ENCODE assay signal across 10 cellular contexts in the genomic region with DNA sequence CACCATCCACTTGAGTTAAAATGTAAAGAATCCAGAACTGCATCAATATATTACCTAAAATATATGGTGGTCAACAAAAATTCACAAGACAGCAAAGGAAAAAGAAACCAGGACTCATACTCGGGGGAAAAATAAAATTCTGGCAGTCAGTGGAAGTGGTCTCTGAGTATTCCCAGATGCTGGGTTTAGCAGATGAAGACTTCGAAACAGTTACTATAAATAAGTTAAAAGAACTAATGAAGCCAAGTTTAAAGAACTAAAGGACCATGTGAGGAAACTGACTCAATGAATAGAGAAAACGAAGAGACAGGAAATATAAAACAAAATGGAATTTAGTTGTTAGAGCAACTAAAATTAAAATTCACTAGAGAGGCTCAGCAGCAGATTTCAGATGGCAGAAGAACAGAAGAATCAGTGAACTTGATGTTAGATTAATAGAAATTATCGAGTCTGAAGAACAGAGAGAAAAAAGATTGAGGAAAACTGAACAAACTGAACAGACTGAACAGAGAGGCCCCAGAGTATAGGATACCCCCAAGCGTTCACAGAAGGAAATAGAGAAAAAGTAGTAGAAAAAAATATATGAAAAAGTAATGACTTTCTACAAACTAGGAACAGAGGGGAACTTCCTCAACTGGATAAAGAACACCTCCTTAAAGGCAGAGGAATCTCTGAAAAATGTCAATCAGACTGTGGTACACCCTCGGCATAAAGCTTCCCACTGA. TPM values are rescaled to one million over a fixed set of nuclear protein-coding genes. Genes with fewer than 3 reads are reported as not detected.
A peak's percentile ranks its signal among the peaks of the same experiment; 100 is the strongest.
DNase-seq lines count a peak whose midpoint lies in the region; ATAC-seq lines count a peak whose summit lies in the region.
"Had no signal": no experiment of that assay in that cellular context is flagged by ENCODE, and none has a peak within 500 bp of the region (broad histone marks: within the 10 kb centered on the region; RNA-seq: fewer than 3 reads in every experiment).

No MANE protein-coding gene starts in this region.

- H3K23ac ChIP-seq in neuronal stem cell (ENCODE audit: low read depth, low read length, poor library complexity) = no peak overlapping the region

- H2AK5ac ChIP-seq in neuronal stem cell (ENCODE audit: low read depth, low read length) = no peak overlapping the region

- H3K79me2 ChIP-seq in GM23248 (ENCODE audit: insufficient read depth) = no peaks in the 10 kb centered on the region

- no peaks in the 10 kb centered on the region for H3K79me1 ChIP-seq in neuronal stem cell (ENCODE audit: low read depth, low read length)

- H2AFZ ChIP-seq in GM23248 (peak overlapping the region; percentile 12; the same call in 1 of the 2 replicates), neuronal stem cell (ENCODE audit: low read length) (no peak overlapping the region)

- H2BK120ac ChIP-seq in neuronal stem cell (ENCODE audit: low read depth, low read length) = no peak overlapping the region

- H4K91ac ChIP-seq in neuronal stem cell (ENCODE audit: low read depth, low read length, poor library complexity) = no peak overlapping the region

- H3K27me3 ChIP-seq in GM23248 (replicated peaks; ENCODE audit: insufficient read depth) = no peaks in the 10 kb centered on the region
- no peaks in the 10 kb centered on the region for H3K27me3 ChIP-seq in neuronal stem cell (ENCODE audit: control insufficient read depth in 3 of 3, insufficient read depth in 3 of 3, low read depth in 1 of 3, low read length in 3 of 3)

- peak overlapping the region; percentile 97 for H3K27ac Mint-ChIP-seq in activated naive CD8-positive, alpha-beta T cell
- H3K27ac Mint-ChIP-seq in immature natural killer cell = peak overlapping the region; percentile 5 to 83 (median 36)

- 18 to 22% methylated on average over 6 of the region's 6 CpGs for WGBS in GM23248 (ENCODE audit: low coverage in 1 of 2, low lambda C conversion rate in 2 of 2, missing lambda C conversion rate in 2 of 2), 2 experiments
- no CpG with 5 or more reads among the region's 6 CpGs for WGBS in neuronal stem cell (ENCODE audit: extremely low coverage in 2 of 2, insufficient read length in 2 of 2, insufficient replicate concordance in 1 of 2), 2 donors

- H3K4me2 ChIP-seq in GM23248 (ENCODE audit: unreplicated experiment) = no peak overlapping the region
- H3K4me2 ChIP-seq in neuronal stem cell (ENCODE audit: insufficient read depth, low read length, poor library complexity, severe bottlenecking) = no peak overlapping the region

- H3K9ac ChIP-seq in GM23248 (no peak overlapping the region), neuronal stem cell (ENCODE audit: low read depth, low read length, poor library complexity) (no peak overlapping the region)

- H4K8ac ChIP-seq in neuronal stem cell (ENCODE audit: low read depth, low read length) = no peak overlapping the region

- H3K14ac ChIP-seq in neuronal stem cell (ENCODE audit: low read length) = no peak overlapping the region

- H3K9me2 ChIP-seq in GM23248 (ENCODE audit: insufficient read depth) = no peaks in the 10 kb centered on the region

- no peaks in the 10 kb centered on the region for H3K9me3 Mint-ChIP-seq in activated naive CD8-positive, alpha-beta T cell (ENCODE audit: low read depth)
- H3K9me3 Mint-ChIP-seq in immature natural killer cell = no peaks in the 10 kb centered on the region
- H3K9me3 Mint-ChIP-seq: WTC11 had no signal

- H3K36me3 Mint-ChIP-seq in activated naive CD8-positive, alpha-beta T cell = peaks cover 11% of the 10 kb centered on the region
- peaks cover 0 to 6% (median 0%) of the 10 kb centered on the region in 3 donors for H3K36me3 Mint-ChIP-seq in immature natural killer cell
- H3K36me3 Mint-ChIP-seq: WTC11 had no signal

- no peaks in the 10 kb centered on the region for H3K36me3 ChIP-seq in GM23248 (ENCODE audit: low read depth)
- no peaks in the 10 kb centered on the region for H3K36me3 ChIP-seq in neuronal stem cell (replicated peaks in 1 of 2; ENCODE audit: control insufficient read depth in 2 of 2, insufficient read depth in 2 of 2, low read length in 2 of 2)

- ATAC-seq in GM21526 (IDR thresholded peaks at IDR 0.05; ENCODE audit: low FRiP score, unreplicated experiment) = no peak
- ATAC-seq in GM18511 (IDR thresholded peaks at IDR 0.05; ENCODE audit: unreplicated experiment) = no peak
- ATAC-seq: WTC11 had no signal

- peaks cover 77% of the 10 kb centered on the region for H3K4me1 Mint-ChIP-seq in activated naive CD8-positive, alpha-beta T cell (ENCODE audit: low read depth)
- H3K4me1 Mint-ChIP-seq in immature natural killer cell = peaks cover 54 to 62% of the 10 kb centered on the region in 2 donors
- H3K4me1 Mint-ChIP-seq: WTC11 had no signal

- peak overlapping the region; percentile 81 for H3K4me3 Mint-ChIP-seq in activated naive CD8-positive, alpha-beta T cell
- H3K4me3 Mint-ChIP-seq in immature natural killer cell = no peak overlapping the region
- H3K4me3 Mint-ChIP-seq: WTC11 had no signal

- H3K27ac ChIP-seq in GM23248 (no peak overlapping the region), skin epidermis (peak overlapping the region in 12 of 21 experiments; percentile 1 to 69 (median 30)), neuronal stem cell (replicated peaks; ENCODE audit: low read length) (no peak overlapping the region)
- H3K27ac ChIP-seq: epithelial cell of prostate had no signal

- no peaks in the 10 kb centered on the region for H3K27me3 Mint-ChIP-seq in activated naive CD8-positive, alpha-beta T cell
- H3K27me3 Mint-ChIP-seq in immature natural killer cell (ENCODE audit: low read depth in 3 of 3) = no peaks in the 10 kb centered on the region

- DNase-seq in GM23248 (no peak), immature natural killer cell (no peak), neuronal stem cell (ENCODE audit: low spot score) (no peak)
- DNase-seq: activated naive CD4-positive, alpha-beta T cell treated with anti-CD3 and anti-CD28 coated beads, Interleukin-2, amount 50 U/mL, for 16 hours had no signal

- no peaks in the 10 kb centered on the region for H3F3A ChIP-seq in GM23248 (ENCODE audit: insufficient read depth)

- H3K18ac ChIP-seq in neuronal stem cell (ENCODE audit: low read length) = no peak overlapping the region

- no peaks in the 10 kb centered on the region for H4K20me1 ChIP-seq in GM23248 (ENCODE audit: insufficient read depth)

- no peak overlapping the region for H3K4ac ChIP-seq in neuronal stem cell (ENCODE audit: low read length)

- H3K4me1 ChIP-seq in GM23248 (ENCODE audit: insufficient read depth) = no peaks in the 10 kb centered on the region
- H3K4me1 ChIP-seq in neuronal stem cell (ENCODE audit: control insufficient read depth in 2 of 2, insufficient read depth in 1 of 2, low read depth in 1 of 2, low read length in 2 of 2) = no peaks in the 10 kb centered on the region

- no peak overlapping the region for H3K4me3 ChIP-seq in GM23248
- H3K4me3 ChIP-seq in skin epidermis = no peak overlapping the region
- no peak overlapping the region for H3K4me3 ChIP-seq in neuronal stem cell (ENCODE audit: low read length in 2 of 2)

- H3K9me3 ChIP-seq in GM23248 (ENCODE audit: low read depth) (no peaks in the 10 kb centered on the region), neuronal stem cell (replicated peaks in 1 of 2; ENCODE audit: control insufficient read depth in 2 of 2, insufficient read depth in 1 of 2, low read depth in 1 of 2, low read length in 2 of 2) (no peaks in the 10 kb centered on the region)

- H2BK5ac ChIP-seq in neuronal stem cell (ENCODE audit: low read length) = no peak overlapping the region

- no peak overlapping the region for H2BK12ac ChIP-seq in neuronal stem cell (ENCODE audit: low read length)

- no peak overlapping the region for H2BK15ac ChIP-seq in neuronal stem cell (ENCODE audit: low read length)

- in situ Hi-C loops in GM23248 (cut with MboI) = no loop called here

RNA-seq across cellular contexts. Expression of a gene that starts 27.9 kb away (rescaled TPM):
- under 0.01 TPM in 1 of 2 replicates, not detected in the other for total RNA-seq in GM23248 (2014; rRNA removed; shearing (Covaris generic))
- polyA plus RNA-seq in GM23248 (2016; fragmentation: Nextera tagmentation; extraction: Ambion mirVana) (not detected in 2 replicates), immature natural killer cell (100 to 1,000 TPM; 113 to 155 (median 128) TPM)
- 3.4 TPM for polyA plus RNA-seq in neuronal stem cell (2013, experiment 1 of 2)
- polyA plus RNA-seq in neuronal stem cell (2013, experiment 2 of 2) = 3.4 TPM

Comparison
In these comparisons a context has a peak if more than half of its experiments do, and no peak if none do; other contexts are left out.
1. H3K27ac ChIP-seq: peak in skin epidermis (12 of 21); none in GM23248 (single experiment) and neuronal stem cell (single experiment).
2. RNA of a gene that starts 27.9 kb away (polyA plus RNA-seq): 113 to 155 TPM in immature natural killer cell; not detected in GM23248; every median in the first group is over 100 times any median in the second.